Comparison of ENCODE assay signal across 12 cellular contexts in genomic region chr5:39211773-39212172, GRCh38. TPM values are rescaled to one million over a fixed set of nuclear protein-coding genes. Genes with fewer than 3 reads are reported as not detected.
A peak's percentile ranks its signal among the peaks of the same experiment; 100 is the strongest.
DNase-seq lines count a peak whose midpoint lies in the region; TF ChIP-seq lines count a peak whose summit lies in the region.
"Had no signal": no experiment of that assay in that cellular context is flagged by ENCODE, and none has a peak within 500 bp of the region (broad histone marks: within the 10 kb centered on the region; RNA-seq: fewer than 3 reads in every experiment).

No MANE protein-coding gene starts in this region.

- in situ Hi-C loops in KBM-7 (cut with MboI; ENCODE audit: low pct_unique_long_range_greater_than_20kb, low sequenced_read_pairs) = no loop called here

- no peak for TF ChIP-seq POLR2A in spleen (IDR thresholded peaks at IDR 0.05)

- H3K9me3 Mint-ChIP-seq in activated naive CD8-positive, alpha-beta T cell treated with anti-CD3 and anti-CD28 coated beads for 36 hours = peaks cover 5% of the 10 kb centered on the region
- H3K9me3 Mint-ChIP-seq: H9 had no signal

- H3K9me3 ChIP-seq in MM.1S (replicated peaks; ENCODE audit: insufficient read depth, low read length) (no peaks in the 10 kb centered on the region), spleen (no peaks in the 10 kb centered on the region)

- no peak overlapping the region for H3K4me2 ChIP-seq in MM.1S (ENCODE audit: low read depth, low read length)

- H3K36me3 Mint-ChIP-seq in activated naive CD8-positive, alpha-beta T cell treated with anti-CD3 and anti-CD28 coated beads for 36 hours = peaks cover 11% of the 10 kb centered on the region

- H3K4me3 Mint-ChIP-seq in activated naive CD8-positive, alpha-beta T cell treated with anti-CD3 and anti-CD28 coated beads for 36 hours = peak overlapping the region; percentile 62
- H3K4me3 Mint-ChIP-seq: H9 had no signal

- no peaks in the 10 kb centered on the region for H3K27me3 ChIP-seq in MM.1S (replicated peaks; ENCODE audit: insufficient read depth, low read length)
- no peaks in the 10 kb centered on the region for H3K27me3 ChIP-seq in spleen (replicated peaks in 1 of 7)

- no peaks in the 10 kb centered on the region for H3K36me3 ChIP-seq in MM.1S (replicated peaks; ENCODE audit: insufficient read depth, low read length)
- H3K36me3 ChIP-seq in spleen = peaks cover 0 to 9% (median 0%) of the 10 kb centered on the region in 6 donors

- no peak overlapping the region for H3K27ac ChIP-seq in MM.1S (ENCODE audit: low read length)
- H3K27ac ChIP-seq in spleen = peak overlapping the region; percentile 42 to 88 (median 78)

- DNase-seq in GF-D8 (lab: John Stamatoyannopoulos, UW) (peak; percentile 12), MM.1S (no peak), spleen (no peak), KBM-7 (no peak), H4 (ENCODE audit: low spot score) (no peak), AML-193 (lab: John Stamatoyannopoulos, UW) (no peak)
- no peak for DNase-seq in activated naive CD8-positive, alpha-beta T cell treated with anti-CD3 and anti-CD28 coated beads for 36 hours
- DNase-seq: cerebellar nuclear complex; H9; kidney glomerular epithelial cell; stimulated activated CD4-positive, alpha-beta T cell treated with anti-CD3 and anti-CD28 coated beads, Interleukin-2, amount 100 ng/mL, for 48 hours had no signal

- peaks cover 83% of the 10 kb centered on the region for H3K4me1 Mint-ChIP-seq in activated naive CD8-positive, alpha-beta T cell treated with anti-CD3 and anti-CD28 coated beads for 36 hours

- H3K27ac Mint-ChIP-seq in activated naive CD8-positive, alpha-beta T cell treated with anti-CD3 and anti-CD28 coated beads for 36 hours = peak overlapping the region; percentile 95

- no peak overlapping the region for H3K4me3 ChIP-seq in MM.1S (ENCODE audit: low read length)
- H3K4me3 ChIP-seq in spleen = peak overlapping the region in 1 of 8 donors; percentile 8

- H3K9ac ChIP-seq in MM.1S (ENCODE audit: low read length) = no peak overlapping the region

- 0 out of 2 replicates have a peak overlapping the region, but pooled peaks have one; percentile 0 for H2AFZ ChIP-seq in MM.1S (ENCODE audit: low read length)

- H4K20me1 ChIP-seq in MM.1S (ENCODE audit: insufficient read depth, low read length) = no peaks in the 10 kb centered on the region

- no peak for TF ChIP-seq CTCF in MM.1S (IDR thresholded peaks at IDR 0.05; ENCODE audit: low read length)
- TF ChIP-seq CTCF in spleen (IDR thresholded peaks at IDR 0.05 in 8 of 11, conservative IDR thresholded peaks at IDR 0.05 in 3 of 11) = no peak

- no peaks in the 10 kb centered on the region for H3K9me2 ChIP-seq in MM.1S (replicated peaks; ENCODE audit: insufficient read depth, low read length)

- H3K4me1 ChIP-seq in MM.1S (ENCODE audit: low read length) (no peaks in the 10 kb centered on the region; the same call in 1 of the 2 replicates), spleen (peaks cover 23 to 100% (median 80%) of the 10 kb centered on the region in 6 donors)

- no peaks in the 10 kb centered on the region for H3K79me2 ChIP-seq in MM.1S (ENCODE audit: low read length)

- no peaks in the 10 kb centered on the region for H3K27me3 Mint-ChIP-seq in activated naive CD8-positive, alpha-beta T cell treated with anti-CD3 and anti-CD28 coated beads for 36 hours

- intact Hi-C loops in spleen (cut with DNase I; ENCODE audit: low total_unique reads) = no loop called here

- no peaks in the 10 kb centered on the region for H3F3A ChIP-seq in MM.1S (ENCODE audit: insufficient read depth, low read length)

- WGBS in spleen, 5 donors = 39 to 53% (median 51%) methylated on average over 3 of the region's 3 CpGs

RNA-seq across cellular contexts. Expression of gene FYB1, which starts 7.6 kb away (rescaled TPM):
- 10 to 100 TPM; 71.3 to 74.1 TPM for total RNA-seq in activated naive CD8-positive, alpha-beta T cell treated with anti-CD3 and anti-CD28 coated beads for 36 hours
- 100 to 1,000 TPM; 178 to 287 (median 228) TPM for total RNA-seq in spleen
- 10 to 100 TPM; 21.0 to 26.3 (median 23.3) TPM for polyA plus RNA-seq in spleen
- total RNA-seq in H4 (2014; rRNA removed; shearing (Covaris generic)) = 0.04 and 0.17 TPM in 2 replicates
- total RNA-seq: epithelial cell of proximal tubule, H9 had no signal

Comparison
In these comparisons a context has a peak if more than half of its experiments do, and no peak if none do; other contexts are left out.
1. RNA of gene FYB1, which starts 7.6 kb away (total RNA-seq): 178 to 287 TPM in spleen and 71.3 to 74.1 TPM in activated naive CD8-positive, alpha-beta T cell treated with anti-CD3 and anti-CD28 coated beads for 36 hours; 0.04 to 0.17 TPM in H4; every median in the first group is over 10 times any median in the second.